In the genomic region with DNA sequence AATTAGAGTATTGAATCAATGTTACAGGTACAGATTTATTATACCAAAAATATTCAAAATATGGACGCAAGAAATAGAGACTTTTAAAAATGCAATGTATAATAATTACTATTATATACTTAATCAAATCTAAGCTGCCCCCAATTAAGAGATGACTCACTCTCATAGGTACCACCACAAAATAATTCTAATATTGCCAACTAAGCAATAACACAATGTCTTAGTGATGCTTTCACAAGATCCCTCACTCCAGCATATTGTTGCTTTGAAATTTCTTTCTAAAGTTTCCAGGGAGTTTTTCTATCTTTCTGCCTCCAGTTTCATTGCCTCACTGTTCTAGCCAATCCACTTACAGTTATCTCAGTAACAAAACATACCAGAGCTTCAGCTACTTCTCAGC, we compare ENCODE assay signal across 1 cellular context.
TF ChIP-seq lines count a peak whose summit lies in the region.

No MANE protein-coding gene starts in this region.

TF ChIP-seq in GM23338, 12 proteins besides CTCF, POLR2A, EP300 and RAD21 (continued from another document):
- TF ChIP-seq, protein P1, sequence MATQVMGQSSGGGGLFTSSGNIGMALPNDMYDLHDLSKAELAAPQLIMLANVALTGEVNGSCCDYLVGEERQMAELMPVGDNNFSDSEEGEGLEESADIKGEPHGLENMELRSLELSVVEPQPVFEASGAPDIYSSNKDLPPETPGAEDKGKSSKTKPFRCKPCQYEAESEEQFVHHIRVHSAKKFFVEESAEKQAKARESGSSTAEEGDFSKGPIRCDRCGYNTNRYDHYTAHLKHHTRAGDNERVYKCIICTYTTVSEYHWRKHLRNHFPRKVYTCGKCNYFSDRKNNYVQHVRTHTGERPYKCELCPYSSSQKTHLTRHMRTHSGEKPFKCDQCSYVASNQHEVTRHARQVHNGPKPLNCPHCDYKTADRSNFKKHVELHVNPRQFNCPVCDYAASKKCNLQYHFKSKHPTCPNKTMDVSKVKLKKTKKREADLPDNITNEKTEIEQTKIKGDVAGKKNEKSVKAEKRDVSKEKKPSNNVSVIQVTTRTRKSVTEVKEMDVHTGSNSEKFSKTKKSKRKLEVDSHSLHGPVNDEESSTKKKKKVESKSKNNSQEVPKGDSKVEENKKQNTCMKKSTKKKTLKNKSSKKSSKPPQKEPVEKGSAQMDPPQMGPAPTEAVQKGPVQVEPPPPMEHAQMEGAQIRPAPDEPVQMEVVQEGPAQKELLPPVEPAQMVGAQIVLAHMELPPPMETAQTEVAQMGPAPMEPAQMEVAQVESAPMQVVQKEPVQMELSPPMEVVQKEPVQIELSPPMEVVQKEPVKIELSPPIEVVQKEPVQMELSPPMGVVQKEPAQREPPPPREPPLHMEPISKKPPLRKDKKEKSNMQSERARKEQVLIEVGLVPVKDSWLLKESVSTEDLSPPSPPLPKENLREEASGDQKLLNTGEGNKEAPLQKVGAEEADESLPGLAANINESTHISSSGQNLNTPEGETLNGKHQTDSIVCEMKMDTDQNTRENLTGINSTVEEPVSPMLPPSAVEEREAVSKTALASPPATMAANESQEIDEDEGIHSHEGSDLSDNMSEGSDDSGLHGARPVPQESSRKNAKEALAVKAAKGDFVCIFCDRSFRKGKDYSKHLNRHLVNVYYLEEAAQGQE (IDR thresholded peaks at IDR 0.05; ENCODE audit: unreplicated experiment), result no peak
- TF ChIP-seq, protein P2, sequence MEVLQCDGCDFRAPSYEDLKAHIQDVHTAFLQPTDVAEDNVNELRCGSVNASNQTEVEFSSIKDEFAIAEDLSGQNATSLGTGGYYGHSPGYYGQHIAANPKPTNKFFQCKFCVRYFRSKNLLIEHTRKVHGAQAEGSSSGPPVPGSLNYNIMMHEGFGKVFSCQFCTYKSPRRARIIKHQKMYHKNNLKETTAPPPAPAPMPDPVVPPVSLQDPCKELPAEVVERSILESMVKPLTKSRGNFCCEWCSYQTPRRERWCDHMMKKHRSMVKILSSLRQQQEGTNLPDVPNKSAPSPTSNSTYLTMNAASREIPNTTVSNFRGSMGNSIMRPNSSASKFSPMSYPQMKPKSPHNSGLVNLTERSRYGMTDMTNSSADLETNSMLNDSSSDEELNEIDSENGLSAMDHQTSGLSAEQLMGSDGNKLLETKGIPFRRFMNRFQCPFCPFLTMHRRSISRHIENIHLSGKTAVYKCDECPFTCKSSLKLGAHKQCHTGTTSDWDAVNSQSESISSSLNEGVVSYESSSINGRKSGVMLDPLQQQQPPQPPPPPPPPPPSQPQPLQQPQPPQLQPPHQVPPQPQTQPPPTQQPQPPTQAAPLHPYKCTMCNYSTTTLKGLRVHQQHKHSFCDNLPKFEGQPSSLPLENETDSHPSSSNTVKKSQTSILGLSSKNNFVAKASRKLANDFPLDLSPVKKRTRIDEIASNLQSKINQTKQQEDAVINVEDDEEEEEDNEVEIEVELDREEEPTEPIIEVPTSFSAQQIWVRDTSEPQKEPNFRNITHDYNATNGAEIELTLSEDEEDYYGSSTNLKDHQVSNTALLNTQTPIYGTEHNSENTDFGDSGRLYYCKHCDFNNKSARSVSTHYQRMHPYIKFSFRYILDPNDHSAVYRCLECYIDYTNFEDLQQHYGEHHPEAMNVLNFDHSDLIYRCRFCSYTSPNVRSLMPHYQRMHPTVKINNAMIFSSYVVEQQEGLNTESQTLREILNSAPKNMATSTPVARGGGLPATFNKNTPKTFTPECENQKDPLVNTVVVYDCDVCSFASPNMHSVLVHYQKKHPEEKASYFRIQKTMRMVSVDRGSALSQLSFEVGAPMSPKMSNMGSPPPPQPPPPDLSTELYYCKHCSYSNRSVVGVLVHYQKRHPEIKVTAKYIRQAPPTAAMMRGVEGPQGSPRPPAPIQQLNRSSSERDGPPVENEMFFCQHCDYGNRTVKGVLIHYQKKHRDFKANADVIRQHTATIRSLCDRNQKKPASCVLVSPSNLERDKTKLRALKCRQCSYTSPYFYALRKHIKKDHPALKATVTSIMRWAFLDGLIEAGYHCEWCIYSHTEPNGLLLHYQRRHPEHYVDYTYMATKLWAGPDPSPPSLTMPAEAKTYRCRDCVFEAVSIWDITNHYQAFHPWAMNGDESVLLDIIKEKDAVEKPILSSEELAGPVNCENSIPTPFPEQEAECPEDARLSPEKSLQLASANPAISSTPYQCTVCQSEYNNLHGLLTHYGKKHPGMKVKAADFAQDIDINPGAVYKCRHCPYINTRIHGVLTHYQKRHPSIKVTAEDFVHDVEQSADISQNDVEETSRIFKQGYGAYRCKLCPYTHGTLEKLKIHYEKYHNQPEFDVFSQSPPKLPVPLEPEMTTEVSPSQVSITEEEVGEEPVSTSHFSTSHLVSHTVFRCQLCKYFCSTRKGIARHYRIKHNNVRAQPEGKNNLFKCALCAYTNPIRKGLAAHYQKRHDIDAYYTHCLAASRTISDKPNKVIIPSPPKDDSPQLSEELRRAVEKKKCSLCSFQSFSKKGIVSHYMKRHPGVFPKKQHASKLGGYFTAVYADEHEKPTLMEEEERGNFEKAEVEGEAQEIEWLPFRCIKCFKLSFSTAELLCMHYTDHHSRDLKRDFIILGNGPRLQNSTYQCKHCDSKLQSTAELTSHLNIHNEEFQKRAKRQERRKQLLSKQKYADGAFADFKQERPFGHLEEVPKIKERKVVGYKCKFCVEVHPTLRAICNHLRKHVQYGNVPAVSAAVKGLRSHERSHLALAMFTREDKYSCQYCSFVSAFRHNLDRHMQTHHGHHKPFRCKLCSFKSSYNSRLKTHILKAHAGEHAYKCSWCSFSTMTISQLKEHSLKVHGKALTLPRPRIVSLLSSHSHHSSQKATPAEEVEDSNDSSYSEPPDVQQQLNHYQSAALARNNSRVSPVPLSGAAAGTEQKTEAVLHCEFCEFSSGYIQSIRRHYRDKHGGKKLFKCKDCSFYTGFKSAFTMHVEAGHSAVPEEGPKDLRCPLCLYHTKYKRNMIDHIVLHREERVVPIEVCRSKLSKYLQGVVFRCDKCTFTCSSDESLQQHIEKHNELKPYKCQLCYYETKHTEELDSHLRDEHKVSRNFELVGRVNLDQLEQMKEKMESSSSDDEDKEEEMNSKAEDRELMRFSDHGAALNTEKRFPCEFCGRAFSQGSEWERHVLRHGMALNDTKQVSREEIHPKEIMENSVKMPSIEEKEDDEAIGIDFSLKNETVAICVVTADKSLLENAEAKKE (CRISPR knock-in tag; IDR thresholded peaks at IDR 0.05), result no peak
- TF ChIP-seq ZNF331 (CRISPR knock-in tag; IDR thresholded peaks at IDR 0.05; ENCODE audit: low read depth) (no peak), ZNF114 (CRISPR knock-in tag; IDR thresholded peaks at IDR 0.05) (no peak), JUNB (IDR thresholded peaks at IDR 0.05; ENCODE audit: unreplicated experiment) (no peak), EZH2phosphoT487 (IDR thresholded peaks at IDR 0.05; ENCODE audit: unreplicated experiment) (no peak), POLR2AphosphoS5 (IDR thresholded peaks at IDR 0.05; ENCODE audit: low read depth) (no peak), EZH2 (IDR thresholded peaks at IDR 0.05; ENCODE audit: low read depth, unreplicated experiment) (no peak)
